ENCODE assay signal across 16 cellular contexts in genomic region chr2:39855856-39856255, GRCh38.
"Had no signal": no experiment of that assay in that cellular context is flagged by ENCODE, and none has a peak within 500 bp of the region (broad histone marks: within the 10 kb centered on the region; RNA-seq: fewer than 3 reads in every experiment).

No MANE protein-coding gene starts in this region.

- H3K4me3 ChIP-seq: esophagus squamous epithelium, lung, pancreas had no signal

- ATAC-seq: left colon, left ventricle myocardium superior, pancreas, right cardiac atrium had no signal

- FAIRE-seq: endometrium, pancreas, small intestine had no signal

- H3K36me3 ChIP-seq: esophagus squamous epithelium, pancreas had no signal

- H3K9me3 ChIP-seq: esophagus squamous epithelium, pancreas had no signal

- DNase-seq: effector memory CD4-positive, alpha-beta T cell; esophagus squamous epithelium; foreskin fibroblast; kidney; left colon; left ventricle myocardium superior; mesenchymal stem cell; naive B cell; occipital lobe; pancreas; right cardiac atrium; small intestine; stimulated activated CD4-positive, alpha-beta T cell treated with anti-CD3 and anti-CD28 coated beads, Interleukin-2, amount 100 ng/mL, for 48 hours; stimulated activated naive CD4-positive, alpha-beta T cell treated with Interleukin-2 at 50 U/mL for 16 hours had no signal

- H3K27me3 ChIP-seq: esophagus squamous epithelium, pancreas had no signal

- H3K4me1 ChIP-seq: pancreas had no signal

- H3K27ac ChIP-seq: esophagus squamous epithelium, pancreas had no signal
